1 cellular context compared by ENCODE assay signal in genomic region chr21:14013056-14013603, GRCh38.
TF ChIP-seq lines count a peak whose summit lies in the region.

No MANE protein-coding gene starts in this region.

TF ChIP-seq in HepG2, 621 proteins besides CTCF, POLR2A, EP300 and RAD21 (continued from another document):
- no peak for TF ChIP-seq PREB (CRISPR knock-in tag; IDR thresholded peaks at IDR 0.05)
- no peak for TF ChIP-seq ZNF597 (CRISPR knock-in tag; IDR thresholded peaks at IDR 0.05)
TF ChIP-seq in HepG2: peak in this region for 0.
